Comparison of ENCODE assay signal across 11 cellular contexts in genomic region chr15:50241684-50242450, GRCh38. TPM values are rescaled to one million over a fixed set of nuclear protein-coding genes. Genes with fewer than 3 reads are reported as not detected.
DNase-seq lines count a peak whose midpoint lies in the region; ATAC-seq lines count a peak whose summit lies in the region.
"Had no signal": no experiment of that assay in that cellular context is flagged by ENCODE, and none has a peak within 500 bp of the region (broad histone marks: within the 10 kb centered on the region; RNA-seq: fewer than 3 reads in every experiment).

No MANE protein-coding gene starts in this region.

- H3K9me3 Mint-ChIP-seq in activated CD4-positive, alpha-beta memory T cell treated with anti-CD3 and anti-CD28 coated beads, Interleukin-2, amount 10 ng/mL, durations not matched to agents 7 days and 5 days, result peaks cover 2% of the 10 kb centered on the region

- H3K27ac Mint-ChIP-seq in activated CD4-positive, alpha-beta memory T cell treated with anti-CD3 and anti-CD28 coated beads, Interleukin-2, amount 10 ng/mL, durations not matched to agents 7 days and 5 days, result peak overlapping the region; percentile 47

- peaks cover 27% of the 10 kb centered on the region for H3K4me1 Mint-ChIP-seq in activated CD4-positive, alpha-beta memory T cell treated with anti-CD3 and anti-CD28 coated beads, Interleukin-2, amount 10 ng/mL, durations not matched to agents 7 days and 5 days

- no peak for ATAC-seq in HG03139 (IDR thresholded peaks at IDR 0.05; ENCODE audit: unreplicated experiment)

- POLR2A ChIA-PET in activated CD4-positive, alpha-beta memory T cell treated with anti-CD3 and anti-CD28 coated beads, Interleukin-2, amount 10 ng/mL, durations not matched to agents 7 days and 5 days (lab: Charles Lee), result interaction anchor here (1.4 to 2.2 kb wide), 4 partner anchors 16 to 113 kb away, joined by 3 to 11 read pairs (median 8); partner anchors contain the start of genes GABPB1 and SLC27A2

- no peak overlapping the region for H3K4me3 Mint-ChIP-seq in activated CD4-positive, alpha-beta memory T cell treated with anti-CD3 and anti-CD28 coated beads, Interleukin-2, amount 10 ng/mL, durations not matched to agents 7 days and 5 days

- H3K36me3 Mint-ChIP-seq in activated CD4-positive, alpha-beta memory T cell treated with anti-CD3 and anti-CD28 coated beads, Interleukin-2, amount 10 ng/mL, durations not matched to agents 7 days and 5 days (ENCODE audit: low read depth), result peaks cover 12% of the 10 kb centered on the region

- CTCF ChIA-PET in activated CD4-positive, alpha-beta memory T cell treated with anti-CD3 and anti-CD28 coated beads, Interleukin-2, amount 10 ng/mL, durations not matched to agents 7 days and 5 days (lab: Charles Lee), result interaction anchor here (0.6 to 1.2 kb wide), 2 partner anchors 74 to 83 kb away, joined by 3 read pairs; no protein-coding TSS in a partner anchor

- no peaks in the 10 kb centered on the region for H3K27me3 Mint-ChIP-seq in activated CD4-positive, alpha-beta memory T cell treated with anti-CD3 and anti-CD28 coated beads, Interleukin-2, amount 10 ng/mL, durations not matched to agents 7 days and 5 days

- DNase-seq in AG20443 (ENCODE audit: low spot score), result peak; percentile 46
- peak; percentile 71 for DNase-seq in HCEC 1CT
- DNase-seq in activated CD4-positive, alpha-beta memory T cell treated with anti-CD3 and anti-CD28 coated beads, Interleukin-2, amount 10 ng/mL, durations not matched to agents 7 days and 5 days, result peak; percentile 23
- DNase-seq in kidney tubule cell (ENCODE audit: low spot score), result peak; percentile 80
- no peak for DNase-seq in CD1c-positive myeloid dendritic cell (ENCODE audit: extremely low spot score)
- no peak for DNase-seq in dedifferentiated amniotic fluid mesenchymal stem cell (ENCODE audit: extremely low spot score)
- DNase-seq in activated naive CD4-positive, alpha-beta T cell (lab: John Stamatoyannopoulos, UW), result no peak
- DNase-seq: H7 had no signal

RNA-seq across cellular contexts. Expression of gene HDC, which starts 23.7 kb away (rescaled TPM):
- under 1 TPM in 1 of 2 experiments, not detected in 1; 0.08 TPM for total RNA-seq in activated CD4-positive, alpha-beta memory T cell treated with anti-CD3 and anti-CD28 coated beads, Interleukin-2, amount 10 ng/mL, durations not matched to agents 7 days and 5 days
- total RNA-seq: H7, SJSA1, smooth muscle cell had no signal

RNA-seq across cellular contexts. Expression of gene SLC27A2, which starts 59.9 kb away (rescaled TPM):
- 10 to 100 TPM; 29.5 to 30.3 TPM for total RNA-seq in activated CD4-positive, alpha-beta memory T cell treated with anti-CD3 and anti-CD28 coated beads, Interleukin-2, amount 10 ng/mL, durations not matched to agents 7 days and 5 days

Comparison
In these comparisons a context has a peak if more than half of its experiments do, and no peak if none do; other contexts are left out.
1. DNase-seq: peak in AG20443 (single experiment), HCEC 1CT (single experiment), activated CD4-positive, alpha-beta memory T cell treated with anti-CD3 and anti-CD28 coated beads, Interleukin-2, amount 10 ng/mL, durations not matched to agents 7 days and 5 days (single experiment) and kidney tubule cell (single experiment); none in CD1c-positive myeloid dendritic cell (single experiment), dedifferentiated amniotic fluid mesenchymal stem cell (single experiment) and activated naive CD4-positive, alpha-beta T cell (0 of 4).